ENCODE assay signal across 1 cellular context in genomic region chr9:95762322-95762721, GRCh38.
TF ChIP-seq lines count a peak whose summit lies in the region.

No MANE protein-coding gene starts in this region.

TF ChIP-seq in H1, 55 proteins besides CTCF, POLR2A, EP300 and RAD21:
- no peak for TF ChIP-seq GTF2F1 (IDR thresholded peaks at IDR 0.05; ENCODE audit: borderline replicate concordance, low read depth, low read length)
- no peak for TF ChIP-seq SIX5 (IDR thresholded peaks at IDR 0.05; ENCODE audit: low read depth, low read length)
- no peak for TF ChIP-seq TAF7 (optimal IDR thresholded peaks at IDR 0.05; ENCODE audit: borderline replicate concordance, low read depth, low read length)
- TF ChIP-seq RBBP5 (IDR thresholded peaks at IDR 0.05; ENCODE audit: borderline replicate concordance, low read depth, low read length), result no peak
- TF ChIP-seq HDAC2 (IDR thresholded peaks at IDR 0.05; ENCODE audit: borderline replicate concordance in 1 of 2, low read depth in 2 of 2, low read length in 2 of 2), result no peak
- no peak for TF ChIP-seq TEAD4 (IDR thresholded peaks at IDR 0.05; ENCODE audit: low read depth, low read length)
- TF ChIP-seq SIRT6 (IDR thresholded peaks at IDR 0.05; ENCODE audit: low read length), result no peak
- TF ChIP-seq NRF1 (IDR thresholded peaks at IDR 0.05; ENCODE audit: low read depth, low read length), result no peak
- no peak for TF ChIP-seq SIN3A (conservative IDR thresholded peaks at IDR 0.05 in 1 of 2, IDR thresholded peaks at IDR 0.05 in 1 of 2; ENCODE audit: low read depth in 1 of 2, low read length in 2 of 2)
- TF ChIP-seq ZNF274 (IDR thresholded peaks at IDR 0.05; ENCODE audit: borderline replicate concordance, extremely low read depth, low read length), result no peak
- no peak for TF ChIP-seq CEBPB (IDR thresholded peaks at IDR 0.05; ENCODE audit: low read depth, low read length)
- TF ChIP-seq CHD2 (IDR thresholded peaks at IDR 0.05; ENCODE audit: low read length), result no peak
- no peak for TF ChIP-seq EGR1 (IDR thresholded peaks at IDR 0.05; ENCODE audit: borderline replicate concordance, low read depth, low read length)
- TF ChIP-seq SUZ12 (IDR thresholded peaks at IDR 0.05; ENCODE audit: low read length), result no peak
